In the genomic region with DNA sequence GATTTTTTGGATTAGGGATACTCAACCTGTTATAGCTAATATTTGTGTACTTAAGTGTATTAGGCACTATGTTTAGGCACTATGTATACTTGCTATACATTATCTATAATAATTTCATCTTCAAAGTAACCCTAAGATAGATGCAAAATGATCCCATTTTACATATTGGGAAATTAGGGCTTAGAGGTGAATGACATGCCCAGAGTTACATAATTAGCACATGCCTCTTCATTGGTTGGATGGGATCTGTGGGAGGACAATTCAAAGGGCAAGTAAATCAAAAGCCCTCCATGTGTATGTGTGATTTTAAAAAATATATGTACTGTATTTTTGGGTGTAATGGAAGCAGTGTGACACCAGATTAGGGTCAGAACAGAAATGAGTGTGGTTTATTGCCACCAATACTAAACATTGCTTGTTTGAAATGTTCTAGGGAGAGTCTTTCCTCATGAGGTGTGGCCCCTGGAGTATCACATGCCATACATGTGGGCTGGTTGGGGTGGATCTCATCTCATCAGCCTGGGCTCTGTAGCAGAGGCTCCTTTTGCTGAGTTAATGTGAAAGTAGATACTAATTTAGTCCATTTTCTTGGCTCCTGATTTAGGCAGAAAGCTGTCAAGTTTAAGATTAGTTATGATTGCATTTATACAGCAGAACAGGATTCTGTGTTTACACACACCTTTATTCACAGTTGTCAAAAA, we compare ENCODE assay signal across 10 cellular contexts. TPM values are rescaled to one million over a fixed set of nuclear protein-coding genes. Genes with fewer than 3 reads are reported as not detected.
A peak's percentile ranks its signal among the peaks of the same experiment; 100 is the strongest.
DNase-seq lines count a peak whose midpoint lies in the region; ATAC-seq and TF ChIP-seq lines count a peak whose summit lies in the region.
"Had no signal": no experiment of that assay in that cellular context is flagged by ENCODE, and none has a peak within 500 bp of the region (broad histone marks: within the 10 kb centered on the region; RNA-seq: fewer than 3 reads in every experiment).

No MANE protein-coding gene starts in this region.

- TF ChIP-seq EP300 in stomach (IDR thresholded peaks at IDR 0.05) = no peak

- H3K9me3 ChIP-seq in stomach (no peaks in the 10 kb centered on the region), heart right ventricle (no peaks in the 10 kb centered on the region)

- H3K27ac ChIP-seq in stomach (no peak overlapping the region), heart right ventricle (no peak overlapping the region)

- ATAC-seq in GM18505 (IDR thresholded peaks at IDR 0.05; ENCODE audit: unreplicated experiment) (peak; percentile 85), GM19452 (IDR thresholded peaks at IDR 0.05; ENCODE audit: unreplicated experiment) (peak; percentile 75), HG03025 (IDR thresholded peaks at IDR 0.05; ENCODE audit: low FRiP score, unreplicated experiment) (peak; percentile 63), heart right ventricle (no peak)

- H3K4me3 ChIP-seq in stomach = no peak overlapping the region
- no peak overlapping the region for H3K4me3 ChIP-seq in heart right ventricle

- peak; percentile 28 to 35 for DNase-seq in activated T-cell treated with anti-CD3 and anti-CD28 coated beads, Interleukin-2, amount 50 U/mL, for 48 hours
- DNase-seq in stomach (no peak), heart right ventricle (no peak), NCI-H345 (lab: John Stamatoyannopoulos, UW) (no peak), AML-193 (lab: John Stamatoyannopoulos, UW) (no peak)
- DNase-seq: CD4-positive, alpha-beta memory T cell; NCI-H226 had no signal

- no peak for TF ChIP-seq POLR2A in GM18505 (IDR thresholded peaks at IDR 0.05; ENCODE audit: borderline replicate concordance, extremely low read depth, insufficient read depth, insufficient read length)
- no peak for TF ChIP-seq POLR2A in stomach (IDR thresholded peaks at IDR 0.05)

- H3K4me1 ChIP-seq in stomach (peaks cover 8 to 36% (median 15%) of the 10 kb centered on the region in 4 donors), heart right ventricle (peaks cover 0 to 49% (median 28%) of the 10 kb centered on the region in 9 donors)

- H3K36me3 ChIP-seq in stomach (peaks cover 0 to 5% (median 3%) of the 10 kb centered on the region in 4 donors), heart right ventricle (peaks cover 0 to 17% (median 0%) of the 10 kb centered on the region in 9 donors)

- no peak for TF ChIP-seq CTCF in stomach (IDR thresholded peaks at IDR 0.05)
- TF ChIP-seq CTCF in heart right ventricle (IDR thresholded peaks at IDR 0.05) = no peak

- intact Hi-C loops in stomach (cut with DNase I; ENCODE audit: low total_unique reads) = no loop called here
- intact Hi-C loops in heart right ventricle (cut with DNase I) = loop anchor here in 5 of 10 donors (10.0 kb wide), 4 partner anchors 68 to 448 kb away; a partner anchor contains a TSS

- no peaks in the 10 kb centered on the region for H3K27me3 ChIP-seq in stomach
- H3K27me3 ChIP-seq in heart right ventricle = no peaks in the 10 kb centered on the region

RNA-seq across cellular contexts. Expression of a gene that starts 5.5 kb away (rescaled TPM):
- 10 to 100 TPM in 2 of 5 donors, 1 to 10 TPM in 3; 2.2 to 68.3 (median 9.4) TPM for total RNA-seq in stomach
- 10 to 100 TPM in 1 of 3 donors, 1 to 10 TPM in 2; 7.0 to 12.5 (median 7.5) TPM for polyA plus RNA-seq in stomach
- total RNA-seq in heart right ventricle = 1 to 10 TPM; 3.8 to 8.5 (median 6.1) TPM
- 1 to 10 TPM; 5.7 to 7.2 TPM for polyA plus RNA-seq in heart right ventricle

RNA-seq across cellular contexts. Expression of a gene that starts 6.0 kb away (rescaled TPM):
- total RNA-seq in stomach (10 to 100 TPM; 11.1 to 57.5 (median 12.1) TPM), heart right ventricle (10 to 100 TPM in 4 of 10 donors, 1 to 10 TPM in 6; 8.5 to 14.8 (median 9.7) TPM)
- polyA plus RNA-seq in stomach (10 to 100 TPM in 1 of 3 donors, 1 to 10 TPM in 2; 4.0 to 10.4 (median 6.6) TPM), heart right ventricle (1 to 10 TPM; 2.6 to 5.1 TPM)

Comparison
In these comparisons a context has a peak if more than half of its experiments do, and no peak if none do; other contexts are left out.
1. ATAC-seq: peak in GM18505 (single experiment), GM19452 (single experiment) and HG03025 (single experiment); none in heart right ventricle (0 of 8).
2. DNase-seq: peak in activated T-cell treated with anti-CD3 and anti-CD28 coated beads, Interleukin-2, amount 50 U/mL, for 48 hours (2 of 2); none in stomach (single experiment), heart right ventricle (0 of 2), NCI-H345 (single experiment) and AML-193 (0 of 2).